In the genomic region with DNA sequence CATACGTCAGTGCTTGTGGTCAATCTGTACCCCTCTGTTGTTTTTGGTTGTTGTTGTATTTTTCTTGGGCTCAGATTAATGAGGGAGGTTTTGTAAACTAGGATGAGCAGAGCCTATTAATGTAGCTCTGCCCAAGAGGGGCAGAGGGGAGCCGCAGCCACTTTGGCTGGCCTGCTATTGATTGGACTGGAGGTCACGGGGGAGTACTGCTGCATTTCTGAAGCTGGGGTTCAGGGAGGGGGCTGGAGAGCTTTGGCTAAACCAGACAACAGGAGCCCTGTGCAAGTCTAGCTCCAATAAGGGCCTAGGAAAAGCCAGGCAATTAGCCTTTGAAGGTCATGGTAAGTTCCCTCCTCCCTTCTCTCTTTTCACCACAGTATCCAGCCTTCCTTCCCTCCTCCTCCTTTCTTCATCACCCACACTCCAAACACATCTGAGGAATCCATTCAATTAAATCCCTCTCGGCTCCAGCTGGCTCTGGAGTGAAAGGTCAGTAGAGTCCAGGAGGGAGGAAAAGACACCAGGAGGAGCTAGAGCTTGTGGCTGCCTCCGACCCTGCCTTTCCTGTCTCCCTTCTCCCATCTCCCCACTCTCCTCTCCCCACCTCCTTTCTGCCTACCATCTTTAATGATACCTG, we compare ENCODE assay signal across 28 cellular contexts.
DNase-seq lines count a peak whose midpoint lies in the region; ATAC-seq, FAIRE-seq and TF ChIP-seq lines count a peak whose summit lies in the region.
"Had no signal": no experiment of that assay in that cellular context is flagged by ENCODE, and none has a peak within 500 bp of the region (broad histone marks: within the 10 kb centered on the region; RNA-seq: fewer than 3 reads in every experiment).

No MANE protein-coding gene starts in this region.

- H3K9me2 ChIP-seq in SK-N-SH: peaks cover 4% of the 10 kb centered on the region; the same call in 1 of the 2 replicates

- H3K4me3 ChIP-seq in endodermal cell (ENCODE audit: low read length) (no peak overlapping the region), small intestine (ENCODE audit: low read depth in 1 of 2, low read length in 2 of 2) (no peak overlapping the region), SK-N-SH (ENCODE audit: low read depth in 2 of 2, low read length in 1 of 2) (no peak overlapping the region), gastrocnemius medialis (no peak overlapping the region)
- H3K4me3 ChIP-seq: lung, right lobe of liver, SK-N-MC, testis had no signal

- no peak overlapping the region for H2AFZ ChIP-seq in SK-N-SH (ENCODE audit: low read depth)

- POLR2A ChIA-PET in SK-N-SH (lab: Yijun Ruan, JAX): no interaction called here
- POLR2A ChIA-PET in activated CD4-positive, alpha-beta T cell treated with anti-CD3 and anti-CD28 coated beads for 36 hours (lab: Charles Lee): no interaction called here

- H3K4me1 Mint-ChIP-seq in endodermal cell (peaks cover 23% of the 10 kb centered on the region), nephron progenitor cell (peaks cover 17% of the 10 kb centered on the region)
- H3K4me1 Mint-ChIP-seq in activated CD4-positive, alpha-beta T cell treated with anti-CD3 and anti-CD28 coated beads for 36 hours: no peaks in the 10 kb centered on the region
- H3K4me1 Mint-ChIP-seq: CD4-positive, CD25-positive, alpha-beta regulatory T cell had no signal

- DNase-seq in ELF-1 (ENCODE audit: low read depth, low spot score) (peak; percentile 23), NCI-H82 (lab: John Stamatoyannopoulos, UW) (peak; percentile 90), endodermal cell (peak; percentile 71), nephron progenitor cell (peak; percentile 10), small intestine (no peak), SK-N-SH (no peak), gastrocnemius medialis (no peak)
- no peak for DNase-seq in activated CD4-positive, alpha-beta T cell treated with anti-CD3 and anti-CD28 coated beads for 36 hours
- DNase-seq: activated CD4-positive, alpha-beta T cell treated with anti-CD3 and anti-CD28 coated beads for 1 hour; activated effector memory CD4-positive, alpha-beta T cell treated with Interleukin-2 at 50 U/mL for 16 hours; activated T-cell treated with anti-CD3 and anti-CD28 coated beads for 4 hours; anterior cingulate cortex; CD4-positive, CD25-positive, alpha-beta regulatory T cell; HCEC 1CT; kidney glomerular epithelial cell; NCI-H1092; NCI-H2029; right lobe of liver; stimulated activated CD4-positive, alpha-beta T cell treated with anti-CD3 and anti-CD28 coated beads, Interleukin-15, amount 100 ng/mL, for 24 hours; stimulated activated naive CD8-positive, alpha-beta T cell treated with anti-CD3 and anti-CD28 coated beads, Interleukin-15, Interleukin-2, amounts not matched to agents 100 U/mL and 50 U/mL, for 24 hours; testis had no signal

- no peak for TF ChIP-seq POLR2A in gastrocnemius medialis (IDR thresholded peaks at IDR 0.05)

- H3K36me3 Mint-ChIP-seq in endodermal cell (ENCODE audit: low read depth): no peaks in the 10 kb centered on the region
- no peaks in the 10 kb centered on the region for H3K36me3 Mint-ChIP-seq in nephron progenitor cell (ENCODE audit: low read depth)
- no peaks in the 10 kb centered on the region for H3K36me3 Mint-ChIP-seq in activated CD4-positive, alpha-beta T cell treated with anti-CD3 and anti-CD28 coated beads for 36 hours (ENCODE audit: low read depth)
- H3K36me3 Mint-ChIP-seq: activated naive CD8-positive, alpha-beta T cell; CD4-positive, CD25-positive, alpha-beta regulatory T cell had no signal

- peak overlapping the region; percentile 23 for H3K27ac Mint-ChIP-seq in endodermal cell
- peak overlapping the region; percentile 94 for H3K27ac Mint-ChIP-seq in nephron progenitor cell
- no peak overlapping the region for H3K27ac Mint-ChIP-seq in activated CD4-positive, alpha-beta T cell treated with anti-CD3 and anti-CD28 coated beads for 36 hours
- H3K27ac Mint-ChIP-seq: activated naive CD8-positive, alpha-beta T cell; CD4-positive, CD25-positive, alpha-beta regulatory T cell; dendritic cell treated with granulocyte-macrophage colony-stimulating factor and Interleukin-4, amounts not matched to agents 40 ng/mL and 50 ng/mL, for 4 days; T-helper 1 cell treated with Interleukin-12 subunit alpha and Interleukin-12 subunit beta and Interleukin-4 antibody, amounts not matched to agents 30 μg/mL and 1 μg/mL, for 36 hours had no signal

- 83 to 86% methylated on average over 2 to 4 of the region's 5 CpGs for WGBS in endodermal cell (ENCODE audit: insufficient coverage in 1 of 2, insufficient read length in 1 of 2), 2 experiments
- whole genome bisulfite sequencing in small intestine, 3 donors: 45 to 57% (median 53%) methylated on average over 5 of the region's 5 CpGs
- 36% methylated on average over 5 of the region's 5 CpGs for whole genome bisulfite sequencing in SK-N-SH (ENCODE audit: low lambda C conversion rate)

- H3K79me2 ChIP-seq in SK-N-SH (ENCODE audit: insufficient read depth): no peaks in the 10 kb centered on the region

- H3K4me3 Mint-ChIP-seq in endodermal cell (no peak overlapping the region), nephron progenitor cell (no peak overlapping the region)
- H3K4me3 Mint-ChIP-seq in activated CD4-positive, alpha-beta T cell treated with anti-CD3 and anti-CD28 coated beads for 36 hours: no peak overlapping the region
- H3K4me3 Mint-ChIP-seq: activated naive CD8-positive, alpha-beta T cell; CD4-positive, CD25-positive, alpha-beta regulatory T cell; dendritic cell treated with granulocyte-macrophage colony-stimulating factor and Interleukin-4, amounts not matched to agents 40 ng/mL and 50 ng/mL, for 4 days; T-helper 1 cell treated with Interleukin-12 subunit alpha and Interleukin-12 subunit beta and Interleukin-4 antibody, amounts not matched to agents 30 μg/mL and 1 μg/mL, for 36 hours had no signal

- H3K4me1 ChIP-seq in endodermal cell (ENCODE audit: control insufficient read depth, insufficient read depth, low read length): peaks cover 6% of the 10 kb centered on the region
- H3K4me1 ChIP-seq in small intestine (ENCODE audit: control insufficient read depth in 2 of 2, insufficient read depth in 1 of 2, low read depth in 1 of 2, low read length in 1 of 2): no peaks in the 10 kb centered on the region
- H3K4me1 ChIP-seq in SK-N-SH (ENCODE audit: control insufficient read depth in 1 of 2, insufficient read depth in 2 of 2, low read depth in 1 of 2, low read length in 1 of 2): no peaks in the 10 kb centered on the region; a peak in 1 of 4 replicates
- H3K4me1 ChIP-seq in gastrocnemius medialis: no peaks in the 10 kb centered on the region
- H3K4me1 ChIP-seq: right lobe of liver, testis had no signal

- no peaks in the 10 kb centered on the region for H3K27me3 ChIP-seq in endodermal cell (ENCODE audit: control insufficient read depth, insufficient read depth, low read length, poor library complexity, severe bottlenecking)
- no peaks in the 10 kb centered on the region for H3K27me3 ChIP-seq in small intestine (ENCODE audit: control insufficient read depth in 2 of 2, insufficient read depth in 2 of 2, low read length in 2 of 2)
- H3K27me3 ChIP-seq in SK-N-SH (ENCODE audit: insufficient read depth): no peaks in the 10 kb centered on the region
- no peaks in the 10 kb centered on the region for H3K27me3 ChIP-seq in gastrocnemius medialis
- H3K27me3 ChIP-seq: right lobe of liver, testis had no signal

- intact Hi-C loops in activated CD4-positive, alpha-beta T cell treated with anti-CD3 and anti-CD28 coated beads for 36 hours (cut with DNase I, micrococcal nuclease): no loop called here
- intact Hi-C loops in gastrocnemius medialis (cut with DNase I; ENCODE audit: low total_unique reads): no loop called here

- H4K20me1 ChIP-seq in SK-N-SH (ENCODE audit: insufficient read depth): no peaks in the 10 kb centered on the region

- H3F3A ChIP-seq in SK-N-SH (replicated peaks; ENCODE audit: insufficient read depth): no peaks in the 10 kb centered on the region

- in situ Hi-C loops in gastrocnemius medialis (cut with MboI; ENCODE audit: low sequenced_read_pairs in 4 of 4): no loop called here

- no peak for TF ChIP-seq EP300 in SK-N-SH (IDR thresholded peaks at IDR 0.05; ENCODE audit: borderline replicate concordance in 1 of 2, low read depth in 1 of 2, low read length in 1 of 2)

- H3K9me3 Mint-ChIP-seq in endodermal cell: no peaks in the 10 kb centered on the region
- no peaks in the 10 kb centered on the region for H3K9me3 Mint-ChIP-seq in nephron progenitor cell
- peaks cover 9% of the 10 kb centered on the region for H3K9me3 Mint-ChIP-seq in activated CD4-positive, alpha-beta T cell treated with anti-CD3 and anti-CD28 coated beads for 36 hours (ENCODE audit: low read depth)

- H3K36me3 ChIP-seq in endodermal cell (ENCODE audit: control insufficient read depth, insufficient read depth, low read length) (no peaks in the 10 kb centered on the region), small intestine (ENCODE audit: control insufficient read depth in 2 of 2, insufficient read depth in 2 of 2, low read length in 2 of 2) (no peaks in the 10 kb centered on the region), SK-N-SH (replicated peaks in 1 of 2; ENCODE audit: control insufficient read depth in 1 of 2, insufficient read depth in 2 of 2, low read length in 1 of 2) (no peaks in the 10 kb centered on the region), gastrocnemius medialis (no peaks in the 10 kb centered on the region)
- H3K36me3 ChIP-seq: right lobe of liver had no signal

- H3K27me3 Mint-ChIP-seq in endodermal cell (ENCODE audit: insufficient read depth): no peaks in the 10 kb centered on the region
- no peaks in the 10 kb centered on the region for H3K27me3 Mint-ChIP-seq in nephron progenitor cell (ENCODE audit: low read depth, poor library complexity)
- no peaks in the 10 kb centered on the region for H3K27me3 Mint-ChIP-seq in activated CD4-positive, alpha-beta T cell treated with anti-CD3 and anti-CD28 coated beads for 36 hours
- H3K27me3 Mint-ChIP-seq: activated naive CD8-positive, alpha-beta T cell; CD4-positive, CD25-positive, alpha-beta regulatory T cell; dendritic cell treated with granulocyte-macrophage colony-stimulating factor and Interleukin-4, amounts not matched to agents 40 ng/mL and 50 ng/mL, for 4 days had no signal

- ATAC-seq in activated CD4-positive, alpha-beta T cell treated with anti-CD3 and anti-CD28 coated beads for 36 hours: no peak
- no peak for ATAC-seq in gastrocnemius medialis
- ATAC-seq: right lobe of liver; stimulated activated naive CD8-positive, alpha-beta T cell treated with anti-CD3 and anti-CD28 coated beads, Interleukin-15, Interleukin-2, amounts not matched to agents 100 U/mL and 50 U/mL, for 24 hours had no signal

- CTCF ChIA-PET in SK-N-SH (lab: Yijun Ruan, JAX): interaction anchor here (2.2 kb wide), 1 partner anchor 10 kb away, joined by 9 read pairs; no protein-coding TSS in a partner anchor
- CTCF ChIA-PET in activated CD4-positive, alpha-beta T cell treated with anti-CD3 and anti-CD28 coated beads for 36 hours (lab: Charles Lee): no interaction called here

- peak; percentile 69 for TF ChIP-seq CTCF in endodermal cell (conservative IDR thresholded peaks at IDR 0.05)
- no peak for TF ChIP-seq CTCF in nephron progenitor cell (IDR thresholded peaks at IDR 0.05)
- TF ChIP-seq CTCF in SK-N-SH (IDR thresholded peaks at IDR 0.05): no peak
- no peak for TF ChIP-seq CTCF in gastrocnemius medialis (IDR thresholded peaks at IDR 0.05 in 4 of 5, conservative IDR thresholded peaks at IDR 0.05 in 1 of 5)

- H3K9me3 ChIP-seq in endodermal cell (ENCODE audit: control insufficient read depth, low read length) (no peaks in the 10 kb centered on the region), small intestine (ENCODE audit: control insufficient read depth, low read depth) (no peaks in the 10 kb centered on the region), SK-N-SH (peaks cover 8% of the 10 kb centered on the region; the same call in 1 of the 2 replicates), gastrocnemius medialis (no peaks in the 10 kb centered on the region)
- H3K9me3 ChIP-seq: right lobe of liver, testis had no signal

- peak overlapping the region; percentile 16 for H3K27ac ChIP-seq in endodermal cell (ENCODE audit: low read depth, low read length)
- no peak overlapping the region for H3K27ac ChIP-seq in small intestine (ENCODE audit: low read depth in 1 of 2, low read length in 1 of 2)
- H3K27ac ChIP-seq in SK-N-SH (ENCODE audit: low read depth in 2 of 2, low read length in 1 of 2): no peak overlapping the region
- H3K27ac ChIP-seq in gastrocnemius medialis: no peak overlapping the region
- H3K27ac ChIP-seq: right lobe of liver, SK-N-MC, testis had no signal

- FAIRE-seq in small intestine (lab: Jason Lieb, UNC): no peak
- FAIRE-seq: TTC549, urothelium cell line had no signal

- H3K9ac ChIP-seq in endodermal cell (ENCODE audit: extremely low read depth, low read length, poor library complexity, severe bottlenecking) (no peak overlapping the region), SK-N-SH (no peak overlapping the region)

- H3K4me2 ChIP-seq in SK-N-SH: no peak overlapping the region

- TF ChIP-seq RAD21 in SK-N-SH (IDR thresholded peaks at IDR 0.05; ENCODE audit: low read length): no peak

Comparison
In these comparisons a context has a peak if more than half of its experiments do, and no peak if none do; other contexts are left out.
1. DNase-seq: peak in ELF-1 (single experiment), NCI-H82 (single experiment), endodermal cell (single experiment) and nephron progenitor cell (single experiment); none in small intestine (single experiment), SK-N-SH (single experiment), activated CD4-positive, alpha-beta T cell treated with anti-CD3 and anti-CD28 coated beads for 36 hours (single experiment) and gastrocnemius medialis (0 of 2).